Comparison of ENCODE assay signal across 17 cellular contexts in genomic region chr17:75563063-75563758, GRCh38. TPM values are rescaled to one million over a fixed set of nuclear protein-coding genes. Genes with fewer than 3 reads are reported as not detected.
DNase-seq lines count a peak whose midpoint lies in the region; ATAC-seq, FAIRE-seq and TF ChIP-seq lines count a peak whose summit lies in the region.
"Had no signal": no experiment of that assay in that cellular context is flagged by ENCODE, and none has a peak within 500 bp of the region (broad histone marks: within the 10 kb centered on the region; RNA-seq: fewer than 3 reads in every experiment).

No MANE protein-coding gene starts in this region.

- no peak overlapping the region for H2AK5ac ChIP-seq in mesenchymal stem cell (ENCODE audit: low read length, severe bottlenecking)

- in situ Hi-C loops in HepG2 (cut with HindIII; ENCODE audit: extremely low pct_ligation_motif_present, low pct_unique_long_range_greater_than_20kb) = no loop called here

- peak overlapping the region; percentile 11 for H4K91ac ChIP-seq in mesenchymal stem cell (ENCODE audit: low read length)

- H3K79me1 ChIP-seq in mesenchymal stem cell (replicated peaks; ENCODE audit: low read length, poor library complexity, severe bottlenecking) = no peaks in the 10 kb centered on the region

- H2AFZ ChIP-seq in HepG2 (ENCODE audit: low read length) (no peak overlapping the region), mesenchymal stem cell (ENCODE audit: low read depth, low read length) (no peak overlapping the region)

- no peak overlapping the region for H3K23ac ChIP-seq in mesenchymal stem cell (ENCODE audit: low read length in 2 of 2)

- CTCF ChIA-PET in HepG2 (lab: Yijun Ruan, JAX; ENCODE audit: low intra/inter-chr PET ratio, low total read pairs) = no interaction called here

- H3K36me3 ChIP-seq in HepG2 (replicated peaks in 1 of 2; ENCODE audit: control insufficient read depth in 1 of 2, insufficient read depth in 2 of 2, low read length in 2 of 2) (peaks cover 32 to 47% of the 10 kb centered on the region in 2 experiments), right lobe of liver (peaks cover 0 to 33% (median 15%) of the 10 kb centered on the region in 4 donors), endocrine pancreas (ENCODE audit: control insufficient read depth, insufficient read depth, low read length) (peaks cover 10% of the 10 kb centered on the region), mesenchymal stem cell (ENCODE audit: control insufficient read depth in 1 of 2, insufficient read depth in 2 of 2, low read depth in 1 of 2, low read length in 2 of 2) (peaks cover 0 to 9% of the 10 kb centered on the region in 2 experiments)

- no peak overlapping the region for H3K4ac ChIP-seq in mesenchymal stem cell (ENCODE audit: low read depth in 1 of 2, low read length in 2 of 2)

- H3K4me2 ChIP-seq in HepG2 (ENCODE audit: low read depth, low read length) (no peak overlapping the region), mesenchymal stem cell (ENCODE audit: low read length, poor library complexity, severe bottlenecking) (no peak overlapping the region)
- H3K4me2 ChIP-seq: A549 had no signal

- no peak overlapping the region for H2BK15ac ChIP-seq in mesenchymal stem cell (ENCODE audit: low read depth, poor library complexity, severe bottlenecking)

- no peak for FAIRE-seq in HepG2 (lab: Jason Lieb, UNC)
- FAIRE-seq: A549, GM12892, GM19239 had no signal

- peaks cover 3% of the 10 kb centered on the region for H3K79me2 ChIP-seq in HepG2 (ENCODE audit: insufficient read depth, low read length)

- no peak overlapping the region for H2BK12ac ChIP-seq in mesenchymal stem cell (ENCODE audit: low read length in 2 of 2)

- TF ChIP-seq POLR2A in HepG2 (IDR thresholded peaks at IDR 0.05; ENCODE audit: insufficient read depth in 1 of 2, low read depth in 2 of 2, low read length in 2 of 2) = no peak
- TF ChIP-seq POLR2A in right lobe of liver (IDR thresholded peaks at IDR 0.05) = no peak

- H3K4me1 ChIP-seq in HepG2 (ENCODE audit: insufficient read depth, low read length) (peaks cover 40% of the 10 kb centered on the region), right lobe of liver (peaks cover 0 to 40% (median 17%) of the 10 kb centered on the region in 4 donors), endocrine pancreas (ENCODE audit: control insufficient read depth, insufficient read depth, low read length) (no peaks in the 10 kb centered on the region), mesenchymal stem cell (ENCODE audit: control insufficient read depth, insufficient read depth, low read depth, low read length) (peaks cover 24% of the 10 kb centered on the region)

- no peak overlapping the region for H3K14ac ChIP-seq in mesenchymal stem cell (ENCODE audit: low read length in 2 of 2)

- POLR2A ChIA-PET in HepG2 (lab: Yijun Ruan, JAX) = no interaction called here

- no TSS peak for BruUV-seq in HepG2 (replicated peaks; lab: Mats Ljungman, UMichigan)

- no peak overlapping the region for H3K4me3 ChIP-seq in HepG2 (replicated peaks in 1 of 3; ENCODE audit: insufficient read depth in 1 of 3, low read depth in 2 of 3, low read length in 3 of 3)
- H3K4me3 ChIP-seq in right lobe of liver = no peak overlapping the region
- H3K4me3 ChIP-seq in endocrine pancreas (ENCODE audit: control insufficient read depth, insufficient read depth, low read length) = no peak overlapping the region
- no peak overlapping the region for H3K4me3 ChIP-seq in mesenchymal stem cell (ENCODE audit: insufficient read depth in 1 of 2, low read depth in 1 of 2, low read length in 2 of 2)
- H3K4me3 ChIP-seq: A549 had no signal

- TF ChIP-seq CTCF in HepG2 (CRISPR knock-in tag; IDR thresholded peaks at IDR 0.05) (no peak), right lobe of liver (IDR thresholded peaks at IDR 0.05) (no peak)

- TF ChIP-seq RAD21 in HepG2 (CRISPR knock-in tag; IDR thresholded peaks at IDR 0.05) = no peak

- H2BK120ac ChIP-seq in mesenchymal stem cell (ENCODE audit: low read depth, low read length) = no peak overlapping the region

- no peaks in the 10 kb centered on the region for H4K20me1 ChIP-seq in HepG2 (ENCODE audit: insufficient read depth, low read length)

- H2BK5ac ChIP-seq in mesenchymal stem cell (ENCODE audit: low read depth, low read length, poor library complexity, severe bottlenecking) = no peak overlapping the region

- TF ChIP-seq EP300 in HepG2 (IDR thresholded peaks at IDR 0.05; ENCODE audit: low read depth in 2 of 2, low read length in 2 of 2) (no peak), HepG2 (CRISPR knock-in tag; IDR thresholded peaks at IDR 0.05; ENCODE audit: borderline replicate concordance) (no peak)

- H3K18ac ChIP-seq in mesenchymal stem cell (ENCODE audit: low read depth in 1 of 2, low read length in 2 of 2) = no peak overlapping the region

- H3K27ac ChIP-seq in HepG2 (ENCODE audit: extremely low read length, insufficient read depth, low read length) = no peak overlapping the region
- H3K27ac ChIP-seq in right lobe of liver = no peak overlapping the region
- no peak overlapping the region for H3K27ac ChIP-seq in mesenchymal stem cell (ENCODE audit: low read length, poor library complexity, severe bottlenecking)

- DNase-seq in HepG2 (ENCODE audit: low spot score) (no peak), right lobe of liver (no peak), mesenchymal stem cell (no peak)
- DNase-seq: AML-193; CD4-positive, alpha-beta memory T cell; DMS153; DMS79; GDM1; HCEC 1CT had no signal

- H3K9ac ChIP-seq in HepG2 (ENCODE audit: insufficient read depth, low read depth, low read length) = no peak overlapping the region
- peak overlapping the region; percentile 10 for H3K9ac ChIP-seq in endocrine pancreas (ENCODE audit: control insufficient read depth, insufficient read depth, low read length)
- H3K9ac ChIP-seq in mesenchymal stem cell (ENCODE audit: low read length) = no peak overlapping the region

- H3K9me3 ChIP-seq in HepG2 (ENCODE audit: low read length) (no peaks in the 10 kb centered on the region), right lobe of liver (no peaks in the 10 kb centered on the region), endocrine pancreas (ENCODE audit: control insufficient read depth, low read length) (no peaks in the 10 kb centered on the region), mesenchymal stem cell (ENCODE audit: control insufficient read depth, low read length) (no peaks in the 10 kb centered on the region)
- H3K9me3 ChIP-seq: A549 had no signal

- no peak overlapping the region for H4K8ac ChIP-seq in mesenchymal stem cell (ENCODE audit: low read length)

- H3K27me3 ChIP-seq in HepG2 (ENCODE audit: control insufficient read depth in 1 of 2, insufficient read depth in 2 of 2, low read length in 2 of 2) (no peaks in the 10 kb centered on the region), right lobe of liver (no peaks in the 10 kb centered on the region), endocrine pancreas (ENCODE audit: control insufficient read depth, insufficient read depth, low read length) (no peaks in the 10 kb centered on the region), mesenchymal stem cell (ENCODE audit: control insufficient read depth in 1 of 2, insufficient read depth in 1 of 2, low read length in 2 of 2) (peaks cover 0 to 47% of the 10 kb centered on the region in 2 experiments)

- intact Hi-C loops in HepG2 (cut with micrococcal nuclease; ENCODE audit: unreplicated experiment) (no loop called here), right lobe of liver (cut with DNase I) (no loop called here)

- 98% methylated on average over 19 of the region's 28 CpGs for WGBS in HepG2 (ENCODE audit: low lambda C conversion rate)
- 100% methylated on average over 5 of the region's 28 CpGs for WGBS in right lobe of liver (ENCODE audit: insufficient coverage, low coverage, low lambda C conversion rate, missing lambda C conversion rate)
- 92% methylated on average over 28 of the region's 28 CpGs for WGBS in mesenchymal stem cell

- ATAC-seq in HepG2 = no peak
- no peak for ATAC-seq in right lobe of liver
- no peak for ATAC-seq in HG03565 (IDR thresholded peaks at IDR 0.05; ENCODE audit: unreplicated experiment)
- no peak for ATAC-seq in HG03521 (IDR thresholded peaks at IDR 0.05; ENCODE audit: unreplicated experiment)
- no peak for ATAC-seq in GM19023 (IDR thresholded peaks at IDR 0.05; ENCODE audit: unreplicated experiment)
- ATAC-seq: A549 had no signal

RNA-seq across cellular contexts. Expression of gene MYO15B, which starts 24.4 kb away (rescaled TPM):
- total RNA-seq in HepG2 (2016; rRNA removed; fragmentation: Illumina TruSeq; extraction: Trizol) (1.9 and 2.8 TPM in 2 replicates), right lobe of liver (100 to 1,000 TPM in 1 of 6 experiments, 10 to 100 TPM in 5; 26.4 to 104 (median 52.9) TPM)
- 0.61 and 0.79 TPM in 2 replicates for total RNA-seq in HepG2 (2016; cell fraction: cytosol; rRNA removed; fragmentation: Illumina TruSeq; extraction: Trizol; ENCODE audit: low read depth)
- 1.1 and 2.7 TPM in 2 replicates for total RNA-seq in HepG2 (2016; cell fraction: insoluble cytoplasmic fraction; rRNA removed; fragmentation: Illumina TruSeq; extraction: Trizol)
- 0.83 and 1.2 TPM in 2 replicates for total RNA-seq in HepG2 (2016; cell fraction: membrane; rRNA removed; fragmentation: Illumina TruSeq; extraction: Trizol)
- 3.0 and 3.8 TPM in 2 replicates for total RNA-seq in HepG2 (2016; cell fraction: nucleus; rRNA removed; fragmentation: Illumina TruSeq; extraction: Trizol)
- 8.1 and 11.2 TPM in 2 replicates for polyA plus RNA-seq in HepG2 (2011; rRNA removed)
- 1.6 and 2.5 TPM in 2 replicates for polyA plus RNA-seq in HepG2 (2011; cell fraction: cytosol; rRNA removed)
- polyA plus RNA-seq in HepG2 (2011; cell fraction: nucleus; rRNA removed) = 122 and 144 TPM in 2 replicates
- polyA plus RNA-seq in HepG2 (2012) = 9.5 and 12.7 TPM in 2 replicates
- 0.53 and 1.00 TPM in 2 replicates for polyA plus RNA-seq in HepG2 (2016; cell fraction: cytosol; fragmentation: Illumina TruSeq; extraction: Trizol; ENCODE audit: low read depth)
- polyA plus RNA-seq in HepG2 (2016; cell fraction: insoluble cytoplasmic fraction; fragmentation: Illumina TruSeq; extraction: Trizol; ENCODE audit: low read depth) = 0.63 and 1.4 TPM in 2 replicates
- 0.49 and 0.86 TPM in 2 replicates for polyA plus RNA-seq in HepG2 (2016; cell fraction: membrane; fragmentation: Illumina TruSeq; extraction: Trizol; ENCODE audit: low read depth)
- 12.0 and 13.6 TPM in 2 replicates for polyA plus RNA-seq in HepG2 (2016; cell fraction: nucleus; fragmentation: Illumina TruSeq; extraction: Trizol; ENCODE audit: insufficient read depth, low read depth)
- 7.2 and 13.2 TPM in 2 replicates for polyA minus RNA-seq in HepG2 (2011; rRNA and poly(A)+ RNA removed; ENCODE audit: low replicate concordance)
- 3.0 and 6.8 TPM in 2 replicates for polyA minus RNA-seq in HepG2 (2011; cell fraction: cytosol; rRNA and poly(A)+ RNA removed)
- polyA minus RNA-seq in HepG2 (2011; cell fraction: nucleus; rRNA and poly(A)+ RNA removed) = 16.5 and 25.7 TPM in 2 replicates
- 2.6 TPM for polyA plus RNA-seq in mesenchymal stem cell (2013, experiment 1 of 2)
- polyA plus RNA-seq in mesenchymal stem cell (2013, experiment 2 of 2) = 2.7 TPM

RNA-seq across cellular contexts. Expression of gene LLGL2, which starts 37.7 kb away (rescaled TPM):
- total RNA-seq in HepG2 (2016; rRNA removed; fragmentation: Illumina TruSeq; extraction: Trizol) (53.9 and 86.7 TPM in 2 replicates), right lobe of liver (10 to 100 TPM; 32.8 to 71.4 (median 44.6) TPM)
- total RNA-seq in HepG2 (2016; cell fraction: cytosol; rRNA removed; fragmentation: Illumina TruSeq; extraction: Trizol; ENCODE audit: low read depth) = 27.2 and 32.8 TPM in 2 replicates
- 51.9 and 87.2 TPM in 2 replicates for total RNA-seq in HepG2 (2016; cell fraction: insoluble cytoplasmic fraction; rRNA removed; fragmentation: Illumina TruSeq; extraction: Trizol)
- total RNA-seq in HepG2 (2016; cell fraction: membrane; rRNA removed; fragmentation: Illumina TruSeq; extraction: Trizol) = 45.8 and 50.7 TPM in 2 replicates
- 72.1 and 85.8 TPM in 2 replicates for total RNA-seq in HepG2 (2016; cell fraction: nucleus; rRNA removed; fragmentation: Illumina TruSeq; extraction: Trizol)
- 83.0 and 109 TPM in 2 replicates for polyA plus RNA-seq in HepG2 (2011; rRNA removed)
- 40.2 and 67.1 TPM in 2 replicates for polyA plus RNA-seq in HepG2 (2011; cell fraction: cytosol; rRNA removed)
- polyA plus RNA-seq in HepG2 (2011; cell fraction: nucleus; rRNA removed) = 384 and 448 TPM in 2 replicates
- polyA plus RNA-seq in HepG2 (2012) = 33.3 and 59.5 TPM in 2 replicates
- polyA plus RNA-seq in HepG2 (2016; cell fraction: cytosol; fragmentation: Illumina TruSeq; extraction: Trizol; ENCODE audit: low read depth) = 23.2 and 28.1 TPM in 2 replicates
- 41.6 and 52.9 TPM in 2 replicates for polyA plus RNA-seq in HepG2 (2016; cell fraction: insoluble cytoplasmic fraction; fragmentation: Illumina TruSeq; extraction: Trizol; ENCODE audit: low read depth)
- polyA plus RNA-seq in HepG2 (2016; cell fraction: membrane; fragmentation: Illumina TruSeq; extraction: Trizol; ENCODE audit: low read depth) = 32.5 and 33.0 TPM in 2 replicates
- 204 and 230 TPM in 2 replicates for polyA plus RNA-seq in HepG2 (2016; cell fraction: nucleus; fragmentation: Illumina TruSeq; extraction: Trizol; ENCODE audit: insufficient read depth, low read depth)
- 30.9 and 126 TPM in 2 replicates for polyA minus RNA-seq in HepG2 (2011; rRNA and poly(A)+ RNA removed; ENCODE audit: low replicate concordance)
- 30.6 and 31.7 TPM in 2 replicates for polyA minus RNA-seq in HepG2 (2011; cell fraction: cytosol; rRNA and poly(A)+ RNA removed)
- 79.4 and 86.0 TPM in 2 replicates for polyA minus RNA-seq in HepG2 (2011; cell fraction: nucleus; rRNA and poly(A)+ RNA removed)
- 3.6 TPM for polyA plus RNA-seq in mesenchymal stem cell (2013, experiment 1 of 2)
- polyA plus RNA-seq in mesenchymal stem cell (2013, experiment 2 of 2) = 3.5 TPM

RNA-seq across cellular contexts. Expression of gene TSEN54, which starts 46.9 kb away (rescaled TPM):
- total RNA-seq in HepG2 (2016; rRNA removed; fragmentation: Illumina TruSeq; extraction: Trizol) (43.6 and 62.9 TPM in 2 replicates), right lobe of liver (10 to 100 TPM in 4 of 6 experiments, 1 to 10 TPM in 2; 8.5 to 13.6 (median 10.2) TPM)
- 20.6 and 23.0 TPM in 2 replicates for total RNA-seq in HepG2 (2016; cell fraction: cytosol; rRNA removed; fragmentation: Illumina TruSeq; extraction: Trizol; ENCODE audit: low read depth)
- total RNA-seq in HepG2 (2016; cell fraction: insoluble cytoplasmic fraction; rRNA removed; fragmentation: Illumina TruSeq; extraction: Trizol) = 44.0 and 64.1 TPM in 2 replicates
- 44.5 and 45.0 TPM in 2 replicates for total RNA-seq in HepG2 (2016; cell fraction: membrane; rRNA removed; fragmentation: Illumina TruSeq; extraction: Trizol)
- 39.9 and 48.4 TPM in 2 replicates for total RNA-seq in HepG2 (2016; cell fraction: nucleus; rRNA removed; fragmentation: Illumina TruSeq; extraction: Trizol)
- polyA plus RNA-seq in HepG2 (2011; rRNA removed) = 63.3 and 64.4 TPM in 2 replicates
- polyA plus RNA-seq in HepG2 (2011; cell fraction: cytosol; rRNA removed) = 36.2 and 47.1 TPM in 2 replicates
- polyA plus RNA-seq in HepG2 (2011; cell fraction: nucleus; rRNA removed) = 87.7 and 89.1 TPM in 2 replicates
- polyA plus RNA-seq in HepG2 (2012) = 22.1 and 34.4 TPM in 2 replicates
- 20.4 and 20.5 TPM in 2 replicates for polyA plus RNA-seq in HepG2 (2016; cell fraction: cytosol; fragmentation: Illumina TruSeq; extraction: Trizol; ENCODE audit: low read depth)
- polyA plus RNA-seq in HepG2 (2016; cell fraction: insoluble cytoplasmic fraction; fragmentation: Illumina TruSeq; extraction: Trizol; ENCODE audit: low read depth) = 37.7 and 50.5 TPM in 2 replicates
- 30.9 and 35.9 TPM in 2 replicates for polyA plus RNA-seq in HepG2 (2016; cell fraction: membrane; fragmentation: Illumina TruSeq; extraction: Trizol; ENCODE audit: low read depth)
- 108 and 110 TPM in 2 replicates for polyA plus RNA-seq in HepG2 (2016; cell fraction: nucleus; fragmentation: Illumina TruSeq; extraction: Trizol; ENCODE audit: insufficient read depth, low read depth)
- polyA minus RNA-seq in HepG2 (2011; rRNA and poly(A)+ RNA removed; ENCODE audit: low replicate concordance) = 56.0 and 95.0 TPM in 2 replicates
- 11.3 and 14.0 TPM in 2 replicates for polyA minus RNA-seq in HepG2 (2011; cell fraction: cytosol; rRNA and poly(A)+ RNA removed)
- 13.9 and 15.5 TPM in 2 replicates for polyA minus RNA-seq in HepG2 (2011; cell fraction: nucleus; rRNA and poly(A)+ RNA removed)
- 8.4 TPM for polyA plus RNA-seq in mesenchymal stem cell (2013, experiment 1 of 2)
- 9.2 TPM for polyA plus RNA-seq in mesenchymal stem cell (2013, experiment 2 of 2)

RNA-seq across cellular contexts. Expression of gene CASKIN2, which starts 47.9 kb away (rescaled TPM):
- total RNA-seq in HepG2 (2016; rRNA removed; fragmentation: Illumina TruSeq; extraction: Trizol) (5.2 and 10.6 TPM in 2 replicates), right lobe of liver (10 to 100 TPM in 4 of 6 experiments, 1 to 10 TPM in 2; 9.0 to 26.0 (median 12.0) TPM)
- 1.5 and 1.8 TPM in 2 replicates for total RNA-seq in HepG2 (2016; cell fraction: cytosol; rRNA removed; fragmentation: Illumina TruSeq; extraction: Trizol; ENCODE audit: low read depth)
- 4.9 and 7.5 TPM in 2 replicates for total RNA-seq in HepG2 (2016; cell fraction: insoluble cytoplasmic fraction; rRNA removed; fragmentation: Illumina TruSeq; extraction: Trizol)
- total RNA-seq in HepG2 (2016; cell fraction: membrane; rRNA removed; fragmentation: Illumina TruSeq; extraction: Trizol) = 3.4 and 4.1 TPM in 2 replicates
- total RNA-seq in HepG2 (2016; cell fraction: nucleus; rRNA removed; fragmentation: Illumina TruSeq; extraction: Trizol) = 6.8 and 8.0 TPM in 2 replicates
- 6.8 and 7.8 TPM in 2 replicates for polyA plus RNA-seq in HepG2 (2011; rRNA removed)
- polyA plus RNA-seq in HepG2 (2011; cell fraction: cytosol; rRNA removed) = 1.9 and 2.2 TPM in 2 replicates
- 23.6 and 26.5 TPM in 2 replicates for polyA plus RNA-seq in HepG2 (2011; cell fraction: nucleus; rRNA removed)
- 6.2 and 9.6 TPM in 2 replicates for polyA plus RNA-seq in HepG2 (2012)
- 0.61 and 0.68 TPM in 2 replicates for polyA plus RNA-seq in HepG2 (2016; cell fraction: cytosol; fragmentation: Illumina TruSeq; extraction: Trizol; ENCODE audit: low read depth)
- 4.4 and 7.0 TPM in 2 replicates for polyA plus RNA-seq in HepG2 (2016; cell fraction: insoluble cytoplasmic fraction; fragmentation: Illumina TruSeq; extraction: Trizol; ENCODE audit: low read depth)
- polyA plus RNA-seq in HepG2 (2016; cell fraction: membrane; fragmentation: Illumina TruSeq; extraction: Trizol; ENCODE audit: low read depth) = 1.6 and 1.8 TPM in 2 replicates
- polyA plus RNA-seq in HepG2 (2016; cell fraction: nucleus; fragmentation: Illumina TruSeq; extraction: Trizol; ENCODE audit: insufficient read depth, low read depth) = 16.3 and 16.6 TPM in 2 replicates
- 11.8 and 14.9 TPM in 2 replicates for polyA minus RNA-seq in HepG2 (2011; rRNA and poly(A)+ RNA removed; ENCODE audit: low replicate concordance)
- polyA minus RNA-seq in HepG2 (2011; cell fraction: cytosol; rRNA and poly(A)+ RNA removed) = 4.9 and 5.0 TPM in 2 replicates
- 17.0 and 20.4 TPM in 2 replicates for polyA minus RNA-seq in HepG2 (2011; cell fraction: nucleus; rRNA and poly(A)+ RNA removed)
- polyA plus RNA-seq in mesenchymal stem cell (2013, experiment 1 of 2) = 6.3 TPM
- polyA plus RNA-seq in mesenchymal stem cell (2013, experiment 2 of 2) = 6.1 TPM
- polyA plus RNA-seq: CD14-positive monocyte; CD4-positive, alpha-beta memory T cell had no signal

Comparison
In these comparisons a context has a peak if more than half of its experiments do, and no peak if none do; other contexts are left out.
1. RNA of gene MYO15B, which starts 24.4 kb away (total RNA-seq): 26.4 to 104 TPM in right lobe of liver; 0.61 to 3.8 TPM in HepG2; every median in the first group is over 4 times any median in the second.